Comparison of ENCODE assay signal across 2 cellular contexts in the genomic region with DNA sequence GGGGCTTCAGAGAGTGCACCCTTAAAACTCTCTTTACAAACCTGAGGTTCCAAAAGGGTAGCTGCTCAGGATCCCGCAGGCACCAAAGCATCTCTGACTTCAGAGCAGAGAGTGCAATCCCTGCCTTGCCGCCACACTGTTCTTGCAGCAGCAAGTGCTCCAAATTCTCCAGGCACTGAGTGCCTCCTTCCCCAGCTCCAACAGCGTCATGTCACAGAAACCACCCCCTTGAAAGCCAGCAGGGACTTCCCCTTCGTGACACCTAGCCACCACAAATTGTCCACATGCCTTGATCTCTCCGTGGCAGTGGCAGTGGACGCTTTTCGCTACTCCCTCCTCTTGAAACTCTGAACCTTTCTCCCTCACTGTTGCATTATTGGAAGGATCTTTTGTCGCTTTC.
TF ChIP-seq lines count a peak whose summit lies in the region.

No MANE protein-coding gene starts in this region.

TF ChIP-seq in H1, 55 proteins besides CTCF, POLR2A, EP300 and RAD21:
- TF ChIP-seq POU5F1 (IDR thresholded peaks at IDR 0.05; ENCODE audit: low read depth, low read length) (no peak), NRF1 (IDR thresholded peaks at IDR 0.05; ENCODE audit: low read depth, low read length) (no peak), GABPA (IDR thresholded peaks at IDR 0.05; ENCODE audit: borderline replicate concordance, insufficient read depth, low read length) (no peak), BCL11A (IDR thresholded peaks at IDR 0.05; ENCODE audit: low read depth in 2 of 2, low read length in 2 of 2) (no peak), RBBP5 (IDR thresholded peaks at IDR 0.05; ENCODE audit: borderline replicate concordance, low read depth, low read length) (no peak), CHD1 (IDR thresholded peaks at IDR 0.05; ENCODE audit: low read depth, low read length) (no peak), PHF8 (conservative IDR thresholded peaks at IDR 0.05; ENCODE audit: low read depth, low read length) (no peak), CEBPB (IDR thresholded peaks at IDR 0.05; ENCODE audit: low read depth, low read length) (no peak), CBX8 (IDR thresholded peaks at IDR 0.05; ENCODE audit: borderline replicate concordance, low read depth, low read length) (no peak), ZNF274 (IDR thresholded peaks at IDR 0.05; ENCODE audit: borderline replicate concordance, extremely low read depth, low read length) (no peak)
- TF ChIP-seq, protein P1, sequence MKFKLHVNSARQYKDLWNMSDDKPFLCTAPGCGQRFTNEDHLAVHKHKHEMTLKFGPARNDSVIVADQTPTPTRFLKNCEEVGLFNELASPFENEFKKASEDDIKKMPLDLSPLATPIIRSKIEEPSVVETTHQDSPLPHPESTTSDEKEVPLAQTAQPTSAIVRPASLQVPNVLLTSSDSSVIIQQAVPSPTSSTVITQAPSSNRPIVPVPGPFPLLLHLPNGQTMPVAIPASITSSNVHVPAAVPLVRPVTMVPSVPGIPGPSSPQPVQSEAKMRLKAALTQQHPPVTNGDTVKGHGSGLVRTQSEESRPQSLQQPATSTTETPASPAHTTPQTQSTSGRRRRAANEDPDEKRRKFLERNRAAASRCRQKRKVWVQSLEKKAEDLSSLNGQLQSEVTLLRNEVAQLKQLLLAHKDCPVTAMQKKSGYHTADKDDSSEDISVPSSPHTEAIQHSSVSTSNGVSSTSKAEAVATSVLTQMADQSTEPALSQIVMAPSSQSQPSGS (IDR thresholded peaks at IDR 0.05; ENCODE audit: low read length), result no peak

TF ChIP-seq in SK-N-SH, 30 proteins besides CTCF, POLR2A, EP300 and RAD21:
- TF ChIP-seq RFX5 (IDR thresholded peaks at IDR 0.05; ENCODE audit: low read length), result no peak
- TF ChIP-seq, protein P2, sequence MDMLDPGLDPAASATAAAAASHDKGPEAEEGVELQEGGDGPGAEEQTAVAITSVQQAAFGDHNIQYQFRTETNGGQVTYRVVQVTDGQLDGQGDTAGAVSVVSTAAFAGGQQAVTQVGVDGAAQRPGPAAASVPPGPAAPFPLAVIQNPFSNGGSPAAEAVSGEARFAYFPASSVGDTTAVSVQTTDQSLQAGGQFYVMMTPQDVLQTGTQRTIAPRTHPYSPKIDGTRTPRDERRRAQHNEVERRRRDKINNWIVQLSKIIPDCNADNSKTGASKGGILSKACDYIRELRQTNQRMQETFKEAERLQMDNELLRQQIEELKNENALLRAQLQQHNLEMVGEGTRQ (IDR thresholded peaks at IDR 0.05; ENCODE audit: borderline replicate concordance, low read depth, low read length), result no peak
- no peak for TF ChIP-seq RXRA (IDR thresholded peaks at IDR 0.05; ENCODE audit: borderline replicate concordance, low read depth)
- TF ChIP-seq FOXJ3 (CRISPR knock-in tag; IDR thresholded peaks at IDR 0.05), result no peak
- TF ChIP-seq TAF1 (IDR thresholded peaks at IDR 0.05; ENCODE audit: borderline replicate concordance, low read depth, low read length), result no peak
- TF ChIP-seq, protein P3, sequence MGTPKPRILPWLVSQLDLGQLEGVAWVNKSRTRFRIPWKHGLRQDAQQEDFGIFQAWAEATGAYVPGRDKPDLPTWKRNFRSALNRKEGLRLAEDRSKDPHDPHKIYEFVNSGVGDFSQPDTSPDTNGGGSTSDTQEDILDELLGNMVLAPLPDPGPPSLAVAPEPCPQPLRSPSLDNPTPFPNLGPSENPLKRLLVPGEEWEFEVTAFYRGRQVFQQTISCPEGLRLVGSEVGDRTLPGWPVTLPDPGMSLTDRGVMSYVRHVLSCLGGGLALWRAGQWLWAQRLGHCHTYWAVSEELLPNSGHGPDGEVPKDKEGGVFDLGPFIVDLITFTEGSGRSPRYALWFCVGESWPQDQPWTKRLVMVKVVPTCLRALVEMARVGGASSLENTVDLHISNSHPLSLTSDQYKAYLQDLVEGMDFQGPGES (IDR thresholded peaks at IDR 0.05; ENCODE audit: low read depth, low read length), result no peak
